23 cellular contexts compared by ENCODE assay signal in genomic region chr17:18066866-18067265, GRCh38.
"Had no signal": no experiment of that assay in that cellular context is flagged by ENCODE, and none has a peak within 500 bp of the region (broad histone marks: within the 10 kb centered on the region; RNA-seq: fewer than 3 reads in every experiment).

No MANE protein-coding gene starts in this region.

- H3K9me3 Mint-ChIP-seq: activated CD4-positive, alpha-beta T cell treated with anti-CD3 and anti-CD28 coated beads, Interleukin-2, amount 10 ng/mL, durations not matched to agents 24 days and 14 days; activated CD8-positive, alpha-beta T cell treated with anti-CD3 and anti-CD28 coated beads for 36 hours; activated naive CD8-positive, alpha-beta T cell treated with anti-CD3 and anti-CD28 coated beads, Interleukin-2, amount 10 ng/mL, durations not matched to agents 7 days and 5 days; activated T-helper 2 cell treated with anti-CD3 and anti-CD28 coated beads, Interferon-gamma antibody, Interleukin-2, Interleukin-4, amounts not matched to agents 10 μg/mL and 5 μg/mL and 100 μg/mL, durations not matched to agents 14 hours and 24 hours and 36 hours; brain; endodermal cell; mesothelial cell of epicardium; neural crest cell; stimulated activated naive CD8-positive, alpha-beta T cell treated with anti-CD3 and anti-CD28 coated beads, Interleukin-15, amount 100 ng/mL, for 72 hours; T-helper 1 cell treated with Interleukin-12 subunit alpha and Interleukin-12 subunit beta and Interleukin-4 antibody, amounts not matched to agents 30 μg/mL and 1 μg/mL, for 36 hours had no signal

- H3K27me3 ChIP-seq: gastrocnemius medialis, left lung, vagina had no signal

- H3K4me3 Mint-ChIP-seq: activated CD4-positive, alpha-beta T cell treated with anti-CD3 and anti-CD28 coated beads, Interleukin-2, amount 10 ng/mL, durations not matched to agents 24 days and 14 days; activated CD8-positive, alpha-beta T cell treated with anti-CD3 and anti-CD28 coated beads for 36 hours; activated naive CD8-positive, alpha-beta T cell treated with anti-CD3 and anti-CD28 coated beads, Interleukin-2, amount 10 ng/mL, durations not matched to agents 7 days and 5 days; brain; endodermal cell; mesothelial cell of epicardium; neural crest cell; stimulated activated naive CD8-positive, alpha-beta T cell treated with anti-CD3 and anti-CD28 coated beads, Interleukin-15, amount 100 ng/mL, for 72 hours; T-helper 1 cell treated with Interleukin-12 subunit alpha and Interleukin-12 subunit beta and Interleukin-4 antibody, amounts not matched to agents 30 μg/mL and 1 μg/mL, for 36 hours had no signal

- FAIRE-seq: kidney had no signal

- DNase-seq: activated CD4-positive, alpha-beta T cell treated with anti-CD3 and anti-CD28 coated beads, Interleukin-2, amount 10 ng/mL, durations not matched to agents 24 days and 14 days; activated CD8-positive, alpha-beta T cell treated with anti-CD3 and anti-CD28 coated beads for 36 hours; activated naive CD4-positive, alpha-beta T cell treated with Interleukin-2 at 50 U/mL for 16 hours; activated naive CD8-positive, alpha-beta T cell treated with anti-CD3 and anti-CD28 coated beads, Interleukin-2, amount 10 ng/mL, durations not matched to agents 7 days and 5 days; activated T-cell treated with anti-CD3 and anti-CD28 coated beads, Interleukin-2, amount 50 U/mL, for 1 hour; caudate nucleus; endodermal cell; gastrocnemius medialis; head of caudate nucleus; kidney; left lung; stimulated activated CD4-positive, alpha-beta T cell treated with anti-CD3 and anti-CD28 coated beads, Interleukin-2, amount 100 ng/mL, for 48 hours; stimulated activated naive CD8-positive, alpha-beta T cell treated with anti-CD3 and anti-CD28 coated beads, Interleukin-15, amount 100 ng/mL, for 72 hours; trophoblast cell had no signal

- H3K27me3 Mint-ChIP-seq: activated CD8-positive, alpha-beta T cell treated with anti-CD3 and anti-CD28 coated beads for 36 hours; brain; stimulated activated naive CD8-positive, alpha-beta T cell treated with anti-CD3 and anti-CD28 coated beads, Interleukin-15, amount 100 ng/mL, for 72 hours had no signal

- ATAC-seq: activated CD8-positive, alpha-beta T cell treated with anti-CD3 and anti-CD28 coated beads for 36 hours; gastrocnemius medialis; left lung; stimulated activated naive CD8-positive, alpha-beta T cell treated with anti-CD3 and anti-CD28 coated beads, Interleukin-15, amount 100 ng/mL, for 72 hours had no signal

- H3K4me1 ChIP-seq: left lung, vagina had no signal

- H3K27ac Mint-ChIP-seq: activated CD4-positive, alpha-beta T cell treated with anti-CD3 and anti-CD28 coated beads, Interleukin-2, amount 10 ng/mL, durations not matched to agents 24 days and 14 days; activated CD8-positive, alpha-beta T cell treated with anti-CD3 and anti-CD28 coated beads for 36 hours; activated naive CD8-positive, alpha-beta T cell treated with anti-CD3 and anti-CD28 coated beads, Interleukin-2, amount 10 ng/mL, durations not matched to agents 7 days and 5 days; activated T-helper 2 cell treated with anti-CD3 and anti-CD28 coated beads, Interferon-gamma antibody, Interleukin-2, Interleukin-4, amounts not matched to agents 10 μg/mL and 5 μg/mL and 100 μg/mL, durations not matched to agents 14 hours and 24 hours and 36 hours; endodermal cell; mesothelial cell of epicardium; progenitor cell of endocrine pancreas; stimulated activated naive CD8-positive, alpha-beta T cell treated with anti-CD3 and anti-CD28 coated beads, Interleukin-15, amount 100 ng/mL, for 72 hours; T-helper 1 cell treated with Interleukin-12 subunit alpha and Interleukin-12 subunit beta and Interleukin-4 antibody, amounts not matched to agents 30 μg/mL and 1 μg/mL, for 36 hours had no signal

- H3K9me3 ChIP-seq: gastrocnemius medialis, left lung, vagina had no signal

- H3K4me3 ChIP-seq: gastrocnemius medialis, left lung, skin epidermis, vagina had no signal

- H3K27ac ChIP-seq: epithelial cell of prostate, gastrocnemius medialis, left lung, skin epidermis, vagina had no signal
